8 cellular contexts compared by ENCODE assay signal in the genomic region with DNA sequence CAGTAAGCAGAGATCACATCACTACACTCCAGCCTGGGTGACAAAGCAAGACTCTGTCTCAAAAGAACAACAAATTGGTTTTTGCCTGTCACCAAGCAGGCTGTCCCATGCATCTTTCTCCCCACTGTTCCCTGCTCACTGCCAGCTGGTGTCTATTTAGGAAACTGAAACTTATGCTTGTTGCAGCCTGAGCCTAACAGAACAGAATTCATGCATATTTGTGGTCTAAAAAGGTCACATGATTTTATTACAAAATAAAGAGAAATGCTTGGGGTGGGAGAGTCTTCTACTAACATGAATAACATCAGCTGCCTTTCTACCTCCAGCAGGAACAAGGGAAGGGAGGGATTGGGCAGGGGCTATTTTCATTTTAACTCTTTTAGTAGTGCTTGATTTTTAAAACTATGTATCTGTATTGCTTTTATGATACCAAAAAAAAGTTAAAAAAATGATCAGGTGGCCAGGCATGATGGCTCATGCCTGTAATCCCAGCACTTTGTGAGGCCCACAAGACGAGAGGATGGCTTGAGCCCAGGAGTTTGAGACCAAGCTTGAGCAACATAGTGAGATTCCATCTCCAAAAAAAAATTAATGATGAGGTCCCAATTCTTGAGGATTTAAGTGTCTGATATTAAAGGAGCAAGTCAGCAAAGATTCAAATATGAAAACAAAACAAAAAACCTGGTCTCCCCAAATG. TPM values are rescaled to one million over a fixed set of nuclear protein-coding genes. Genes with fewer than 3 reads are reported as not detected.
DNase-seq lines count a peak whose midpoint lies in the region; TF ChIP-seq lines count a peak whose summit lies in the region.

No MANE protein-coding gene starts in this region.

- no peak overlapping the region for H2BK15ac ChIP-seq in mesendoderm (replicated peaks; ENCODE audit: low read depth)

- H3K4ac ChIP-seq in mesendoderm (ENCODE audit: low read depth, low read length) = no peak overlapping the region

- no peaks in the 10 kb centered on the region for H4K20me1 ChIP-seq in OCI-LY1 (ENCODE audit: insufficient read depth, low read length)

- H3K4me2 ChIP-seq in OCI-LY1 (ENCODE audit: low read length) (peak overlapping the region; percentile 83), mesendoderm (ENCODE audit: low read length) (peak overlapping the region; percentile 26)

- DNase-seq in GM04503 (ENCODE audit: low read depth) = peak; percentile 84
- DNase-seq in mesendoderm = no peak
- DNase-seq in GM13976 (ENCODE audit: low spot score) = no peak
- no peak for DNase-seq in GOT3 (lab: John Stamatoyannopoulos, UW)
- DNase-seq in stimulated activated CD4-positive, alpha-beta T cell treated with anti-CD3 and anti-CD28 coated beads, Interleukin-15, amount 100 ng/mL, for 24 hours = no peak

- H3K56ac ChIP-seq in mesendoderm (ENCODE audit: low read length) = peak overlapping the region; percentile 78

- H3K79me1 ChIP-seq in mesendoderm (ENCODE audit: low read length) = peaks cover 3% of the 10 kb centered on the region

- H3K4me1 ChIP-seq in OCI-LY1 (ENCODE audit: insufficient read depth, low read length, severe bottlenecking) (peaks cover 24% of the 10 kb centered on the region), mesendoderm (ENCODE audit: control insufficient read depth, low read depth, low read length) (peaks cover 2% of the 10 kb centered on the region), urinary bladder (ENCODE audit: insufficient read depth) (no peaks in the 10 kb centered on the region)

- H3K79me2 ChIP-seq in OCI-LY1 (ENCODE audit: insufficient read depth, low read length) = peaks cover 10% of the 10 kb centered on the region
- no peaks in the 10 kb centered on the region for H3K79me2 ChIP-seq in mesendoderm (ENCODE audit: control insufficient read depth, insufficient read depth, low read length)

- no peak overlapping the region for H4K8ac ChIP-seq in mesendoderm (ENCODE audit: low read depth, low read length)

- H3K18ac ChIP-seq in mesendoderm (ENCODE audit: low read length) = no peak overlapping the region

- H2BK120ac ChIP-seq in mesendoderm (ENCODE audit: low read depth, low read length) = no peak overlapping the region

- in situ Hi-C loops in GM13976 (cut with MboI; ENCODE audit: low sequenced_read_pairs, unreplicated experiment) = no loop called here

- no peaks in the 10 kb centered on the region for H3K27me3 ChIP-seq in OCI-LY1 (ENCODE audit: insufficient read depth, low read length)
- no peaks in the 10 kb centered on the region for H3K27me3 ChIP-seq in mesendoderm (ENCODE audit: insufficient read depth, low read length, poor library complexity)

- H3K36me3 ChIP-seq in OCI-LY1 (ENCODE audit: insufficient read depth, low read length) (peaks cover 23% of the 10 kb centered on the region), mesendoderm (ENCODE audit: control insufficient read depth, insufficient read depth, low read length) (peaks cover 3% of the 10 kb centered on the region), urinary bladder (ENCODE audit: insufficient read depth) (peaks cover 11% of the 10 kb centered on the region)

- no peaks in the 10 kb centered on the region for H3K9me3 ChIP-seq in OCI-LY1 (ENCODE audit: low read length)

- no peak overlapping the region for H2BK5ac ChIP-seq in mesendoderm (ENCODE audit: low read length)

- peak overlapping the region; percentile 45 for H3K23ac ChIP-seq in mesendoderm (ENCODE audit: low read length)

- H2AK5ac ChIP-seq in mesendoderm (ENCODE audit: low read length) = no peak overlapping the region

- H3K27ac ChIP-seq in OCI-LY1 (ENCODE audit: low read depth, low read length, poor library complexity, severe bottlenecking) = peak overlapping the region; percentile 65
- H3K27ac ChIP-seq in cingulate gyrus (ENCODE audit: low read depth, low read length) = peak overlapping the region; percentile 88
- no peak overlapping the region for H3K27ac ChIP-seq in mesendoderm (ENCODE audit: low read depth, low read length)
- no peak overlapping the region for H3K27ac ChIP-seq in urinary bladder (ENCODE audit: low read depth)

- no CpG with 5 or more reads among the region's 1 CpG for WGBS in mesendoderm (ENCODE audit: extremely low coverage, insufficient coverage, low lambda C conversion rate)
- WGBS in urinary bladder = 3% methylated on average over 1 of the region's 1 CpG

- no peaks in the 10 kb centered on the region for H3F3A ChIP-seq in OCI-LY1 (ENCODE audit: insufficient read depth, low read length)

- H3K9ac ChIP-seq in OCI-LY1 (ENCODE audit: low read length) = peak overlapping the region; percentile 81
- H3K9ac ChIP-seq in mesendoderm (ENCODE audit: low read length) = peak overlapping the region; percentile 64

- TF ChIP-seq CTCF in OCI-LY1 (IDR thresholded peaks at IDR 0.05; ENCODE audit: low read length) (no peak), GM13976 (IDR thresholded peaks at IDR 0.05; ENCODE audit: borderline replicate concordance, control extremely low read depth, extremely low read depth, insufficient read depth, missing control alignments) (no peak)

- H2AFZ ChIP-seq in OCI-LY1 (ENCODE audit: low read length) = no peak overlapping the region

- peak overlapping the region; percentile 84 for H3K4me3 ChIP-seq in OCI-LY1 (ENCODE audit: low read depth, low read length, poor library complexity, severe bottlenecking)
- no peak overlapping the region for H3K4me3 ChIP-seq in mesendoderm (ENCODE audit: low read length)
- peak overlapping the region; percentile 54 for H3K4me3 ChIP-seq in urinary bladder (ENCODE audit: low read depth, low read length)

- no peak overlapping the region for H4K5ac ChIP-seq in mesendoderm (ENCODE audit: low read length)

- H3K9me2 ChIP-seq in OCI-LY1 (ENCODE audit: low read depth, low read length) = no peaks in the 10 kb centered on the region

RNA-seq across cellular contexts. Expression of a gene that starts 0.9 kb away (rescaled TPM):
- polyA plus RNA-seq in mesendoderm (2013, experiment 1 of 2) = 11.6 TPM
- 10.6 TPM for polyA plus RNA-seq in mesendoderm (2013, experiment 2 of 2)
- total RNA-seq in urinary bladder = 156 TPM
- polyA plus RNA-seq in urinary bladder = 66.3 TPM

RNA-seq across cellular contexts. Expression of a gene that starts 3.7 kb away (rescaled TPM):
- polyA plus RNA-seq in mesendoderm (2013, experiment 1 of 2) = not detected
- not detected for polyA plus RNA-seq in mesendoderm (2013, experiment 2 of 2)
- not detected for total RNA-seq in urinary bladder
- 0.13 TPM for polyA plus RNA-seq in urinary bladder

RNA-seq across cellular contexts. Expression of a gene that starts 20.3 kb away (rescaled TPM):
- 1.9 TPM for polyA plus RNA-seq in mesendoderm (2013, experiment 1 of 2)
- polyA plus RNA-seq in mesendoderm (2013, experiment 2 of 2) = 1.6 TPM
- total RNA-seq in urinary bladder = not detected
- 0.89 TPM for polyA plus RNA-seq in urinary bladder

RNA-seq across cellular contexts. Expression of a gene that starts 25.2 kb away (rescaled TPM):
- polyA plus RNA-seq in mesendoderm (2013, experiment 1 of 2) = 7.0 TPM
- polyA plus RNA-seq in mesendoderm (2013, experiment 2 of 2) = 7.4 TPM
- total RNA-seq in urinary bladder = 64.7 TPM
- 31.1 TPM for polyA plus RNA-seq in urinary bladder

RNA-seq across cellular contexts. Expression of a gene that starts 43.2 kb away (rescaled TPM):
- polyA plus RNA-seq in mesendoderm (2013, experiment 1 of 2) = 229 TPM
- 231 TPM for polyA plus RNA-seq in mesendoderm (2013, experiment 2 of 2)
- total RNA-seq in urinary bladder = 53.8 TPM
- 75.6 TPM for polyA plus RNA-seq in urinary bladder

Comparison
In these comparisons a context has a peak if more than half of its experiments do, and no peak if none do; other contexts are left out.
1. H3K27ac ChIP-seq: peak in OCI-LY1 (single experiment) and cingulate gyrus (single experiment); none in mesendoderm (single experiment) and urinary bladder (single experiment).